Comparison of ENCODE assay signal across 25 cellular contexts in genomic region chr18:934518-935123, GRCh38.
A peak's percentile ranks its signal among the peaks of the same experiment; 100 is the strongest.
DNase-seq lines count a peak whose midpoint lies in the region; ATAC-seq lines count a peak whose summit lies in the region.
"Had no signal": no experiment of that assay in that cellular context is flagged by ENCODE, and none has a peak within 500 bp of the region (broad histone marks: within the 10 kb centered on the region; RNA-seq: fewer than 3 reads in every experiment).

No MANE protein-coding gene starts in this region.

- no peak overlapping the region for H3K27ac Mint-ChIP-seq in stimulated activated effector memory CD8-positive, alpha-beta T cell treated with anti-CD3 and anti-CD28 coated beads, Interleukin-12 subunit alpha, Interleukin-12 subunit beta, amount 100 ng/mL, for 72 hours
- H3K27ac Mint-ChIP-seq: activated CD8-positive, alpha-beta T cell treated with anti-CD3 and anti-CD28 coated beads for 36 hours; B cell; IgD-negative memory B cell; T-cell had no signal

- no peaks in the 10 kb centered on the region for H3K4me1 Mint-ChIP-seq in stimulated activated effector memory CD8-positive, alpha-beta T cell treated with anti-CD3 and anti-CD28 coated beads, Interleukin-12 subunit alpha, Interleukin-12 subunit beta, amount 100 ng/mL, for 72 hours
- H3K4me1 Mint-ChIP-seq: B cell, IgD-negative memory B cell, T-cell had no signal

- peak; percentile 21 for DNase-seq in DMS153 (lab: John Stamatoyannopoulos, UW)
- no peak for DNase-seq in DMS153 treated with DMSO at 0.1 percent for 48 hours (lab: John Stamatoyannopoulos, UW; ENCODE audit: unreplicated experiment)
- DNase-seq in NCI-H187 (lab: John Stamatoyannopoulos, UW): peak; percentile 38 to 59
- peak; percentile 32 for DNase-seq in NCI-H774 (lab: John Stamatoyannopoulos, UW)
- no peak for DNase-seq in stimulated activated effector memory CD8-positive, alpha-beta T cell treated with anti-CD3 and anti-CD28 coated beads, Interleukin-12 subunit alpha, Interleukin-12 subunit beta, amount 100 ng/mL, for 72 hours (ENCODE audit: low spot score in 2 of 2)
- no peak for DNase-seq in Ammon's horn (ENCODE audit: low spot score)
- no peak for DNase-seq in activated CD8-positive, alpha-beta memory T cell treated with anti-CD3 and anti-CD28 coated beads, Interleukin-2, amount 50 U/mL, for 4 hours
- DNase-seq: 8988T; activated CD4-positive, CD25-positive, alpha-beta regulatory T cell treated with anti-CD3 and anti-CD28 coated beads, Interleukin-2, amount 50 U/mL, for 72 hours; activated CD8-positive, alpha-beta T cell treated with anti-CD3 and anti-CD28 coated beads for 36 hours; activated gamma-delta T cell treated with Interleukin-2 at 50 U/mL for 16 hours; brain microvascular endothelial cell; effector memory CD4-positive, alpha-beta T cell; HCEC 1CT; hippocampal formation; left ventricle myocardium superior; MM.1S; Peyer's patch; SJCRH30; T-cell had no signal

- no peaks in the 10 kb centered on the region for H3K36me3 Mint-ChIP-seq in stimulated activated effector memory CD8-positive, alpha-beta T cell treated with anti-CD3 and anti-CD28 coated beads, Interleukin-12 subunit alpha, Interleukin-12 subunit beta, amount 100 ng/mL, for 72 hours
- H3K36me3 Mint-ChIP-seq: IgD-negative memory B cell, T-cell had no signal

- H3K4me3 Mint-ChIP-seq in stimulated activated effector memory CD8-positive, alpha-beta T cell treated with anti-CD3 and anti-CD28 coated beads, Interleukin-12 subunit alpha, Interleukin-12 subunit beta, amount 100 ng/mL, for 72 hours: no peak overlapping the region
- H3K4me3 Mint-ChIP-seq: activated CD8-positive, alpha-beta T cell treated with anti-CD3 and anti-CD28 coated beads for 36 hours; B cell; IgD-negative memory B cell; neural crest cell; T-cell had no signal

- H3K9me3 Mint-ChIP-seq in stimulated activated effector memory CD8-positive, alpha-beta T cell treated with anti-CD3 and anti-CD28 coated beads, Interleukin-12 subunit alpha, Interleukin-12 subunit beta, amount 100 ng/mL, for 72 hours: no peaks in the 10 kb centered on the region
- H3K9me3 Mint-ChIP-seq: activated CD8-positive, alpha-beta T cell treated with anti-CD3 and anti-CD28 coated beads for 36 hours; neural crest cell; T-cell had no signal

- peak; percentile 24 for ATAC-seq in stimulated activated effector memory CD8-positive, alpha-beta T cell treated with anti-CD3 and anti-CD28 coated beads, Interleukin-12 subunit alpha, Interleukin-12 subunit beta, amount 100 ng/mL, for 72 hours
- ATAC-seq in HG03135 (IDR thresholded peaks at IDR 0.05; ENCODE audit: unreplicated experiment): no peak
- ATAC-seq: activated CD8-positive, alpha-beta T cell treated with anti-CD3 and anti-CD28 coated beads for 36 hours; esophagus mucosa; left ventricle myocardium superior; T-cell had no signal

Comparison
In these comparisons a context has a peak if more than half of its experiments do, and no peak if none do; other contexts are left out.
1. DNase-seq: peak in DMS153 (single experiment), NCI-H187 (2 of 2) and NCI-H774 (single experiment); none in DMS153 treated with DMSO at 0.1 percent for 48 hours (single experiment), stimulated activated effector memory CD8-positive, alpha-beta T cell treated with anti-CD3 and anti-CD28 coated beads, Interleukin-12 subunit alpha, Interleukin-12 subunit beta, amount 100 ng/mL, for 72 hours (0 of 2), Ammon's horn (single experiment) and activated CD8-positive, alpha-beta memory T cell treated with anti-CD3 and anti-CD28 coated beads, Interleukin-2, amount 50 U/mL, for 4 hours (single experiment).